8 cellular contexts compared by ENCODE assay signal in genomic region chr11:46277623-46278386, GRCh38. TPM values are rescaled to one million over a fixed set of nuclear protein-coding genes. Genes with fewer than 3 reads are reported as not detected.
DNase-seq lines count a peak whose midpoint lies in the region; TF ChIP-seq lines count a peak whose summit lies in the region.

CREB3L1 (plus strand) TSS chr11:46277662; CDS start chr11:46278112, 450 bp downstream.

- H3K27ac ChIP-seq in WERI-Rb-1 = no peak within 1 kb of the TSS
- H3K27ac ChIP-seq in iPS-18a (ENCODE audit: low read length) = no peak within 1 kb of the TSS
- peak within 1 kb of the TSS; percentile 88 to 93 (median 91) for H3K27ac ChIP-seq in stomach

- 1% methylated on average over 23 to 61 of the region's 61 CpGs for WGBS in stomach, 5 donors

- no peaks in the 10 kb centered on the region for H3K27me3 ChIP-seq in WERI-Rb-1 (ENCODE audit: insufficient read depth, low read depth, severe bottlenecking)
- peaks cover 7% of the 10 kb centered on the region for H3K27me3 ChIP-seq in iPS-18a (ENCODE audit: control insufficient read depth, insufficient read depth, low read length)
- H3K27me3 ChIP-seq in stomach = peaks cover 0 to 52% (median 13%) of the 10 kb centered on the region in 3 donors

- H3K4me3 ChIP-seq in WERI-Rb-1 (ENCODE audit: low read depth, low read length) = peak within 1 kb of the TSS; percentile 63
- H3K4me3 ChIP-seq in iPS-18a (ENCODE audit: low read length) = peak within 1 kb of the TSS; percentile 80
- peak within 1 kb of the TSS; percentile 60 to 75 (median 68) for H3K4me3 ChIP-seq in stomach

- no peak for TF ChIP-seq EP300 in stomach (IDR thresholded peaks at IDR 0.05)

- peak; percentile 37 for DNase-seq in NOMO-1 treated with DMSO at 0.1 percent for 48 hours (lab: John Stamatoyannopoulos, UW; ENCODE audit: unreplicated experiment)
- no peak for DNase-seq in NOMO-1 (lab: John Stamatoyannopoulos, UW; ENCODE audit: unreplicated experiment in 2 of 2)
- no peak for DNase-seq in WERI-Rb-1
- DNase-seq in stomach = peak; percentile 91
- no peak for DNase-seq in NAMALWA (ENCODE audit: low spot score)
- DNase-seq in GOT3 (lab: John Stamatoyannopoulos, UW) = no peak
- no peak for DNase-seq in activated CD8-positive, alpha-beta memory T cell treated with anti-CD3 and anti-CD28 coated beads, Interleukin-2, amount 50 U/mL, for 48 hours

- no peak within 1 kb of the TSS for H3K9ac ChIP-seq in iPS-18a (ENCODE audit: low read length)

- no peaks in the 10 kb centered on the region for H3K9me3 ChIP-seq in WERI-Rb-1 (ENCODE audit: severe bottlenecking)
- H3K9me3 ChIP-seq in iPS-18a (ENCODE audit: control insufficient read depth, low read depth, low read length) = no peaks in the 10 kb centered on the region
- H3K9me3 ChIP-seq in stomach = no peaks in the 10 kb centered on the region

- peaks cover 30% of the 10 kb centered on the region for H3K4me1 ChIP-seq in iPS-18a (ENCODE audit: control insufficient read depth, low read depth, low read length)
- H3K4me1 ChIP-seq in stomach = peaks cover 55 to 96% (median 84%) of the 10 kb centered on the region in 4 donors

- no peaks in the 10 kb centered on the region for H3K36me3 ChIP-seq in WERI-Rb-1
- H3K36me3 ChIP-seq in iPS-18a (ENCODE audit: control insufficient read depth, low read depth, low read length) = no peaks in the 10 kb centered on the region
- H3K36me3 ChIP-seq in stomach = no peaks in the 10 kb centered on the region

- intact Hi-C loops in stomach (cut with DNase I; ENCODE audit: low total_unique reads) = no loop called here

- no peak for TF ChIP-seq CTCF in WERI-Rb-1 (IDR thresholded peaks at IDR 0.05; ENCODE audit: low read depth, low read length)
- no peak for TF ChIP-seq CTCF in stomach (IDR thresholded peaks at IDR 0.05)

- peak in 1 of 4 donors; percentile 76 for TF ChIP-seq POLR2A in stomach (IDR thresholded peaks at IDR 0.05)

RNA-seq across cellular contexts. Expression of gene CREB3L1, which starts in this region (rescaled TPM):
- total RNA-seq in stomach = 100 to 1,000 TPM in 1 of 5 donors, 10 to 100 TPM in 4; 21.0 to 125 (median 54.2) TPM
- 10 to 100 TPM; 39.4 to 59.3 (median 40.8) TPM for polyA plus RNA-seq in stomach

Comparison
In these comparisons a context has a peak if more than half of its experiments do, and no peak if none do; other contexts are left out.
1. DNase-seq: peak in NOMO-1 treated with DMSO at 0.1 percent for 48 hours (single experiment) and stomach (single experiment); none in NOMO-1 (0 of 2), WERI-Rb-1 (single experiment), NAMALWA (single experiment), GOT3 (single experiment) and activated CD8-positive, alpha-beta memory T cell treated with anti-CD3 and anti-CD28 coated beads, Interleukin-2, amount 50 U/mL, for 48 hours (single experiment).
2. H3K27ac ChIP-seq: peak in stomach (5 of 5); none in WERI-Rb-1 (single experiment) and iPS-18a (single experiment).
3. Peak in every context shown above with its lines, with median percentiles within 50 percentile points of each other: H3K4me3 ChIP-seq.